ENCODE assay signal across 13 cellular contexts in the genomic region with DNA sequence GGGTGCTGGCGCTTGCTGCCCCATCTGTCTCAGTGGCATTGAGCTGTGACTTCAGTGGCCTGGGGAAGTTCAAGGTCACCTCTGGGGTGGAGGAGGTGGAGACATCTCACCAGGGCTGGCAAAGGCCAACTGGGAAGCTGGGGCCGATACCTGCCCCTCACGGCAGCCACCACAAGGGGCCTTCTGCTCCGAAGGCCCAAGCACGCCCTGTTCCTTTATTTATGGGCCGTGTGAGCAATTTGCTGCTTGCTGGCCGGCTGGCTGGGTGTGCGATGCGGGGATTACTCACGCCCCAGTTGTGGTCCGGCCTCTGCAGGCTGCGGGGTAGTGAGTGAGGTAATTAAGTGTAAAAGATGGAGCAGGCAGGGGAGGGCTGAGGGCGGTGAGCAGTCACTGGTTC. TPM values are rescaled to one million over a fixed set of nuclear protein-coding genes. Genes with fewer than 3 reads are reported as not detected.
DNase-seq lines count a peak whose midpoint lies in the region; ATAC-seq and TF ChIP-seq lines count a peak whose summit lies in the region.
"Had no signal": no experiment of that assay in that cellular context is flagged by ENCODE, and none has a peak within 500 bp of the region (broad histone marks: within the 10 kb centered on the region; RNA-seq: fewer than 3 reads in every experiment).

No MANE protein-coding gene starts in this region.

- H3K36me3 ChIP-seq in SK-N-SH (replicated peaks in 1 of 2; ENCODE audit: control insufficient read depth in 1 of 2, insufficient read depth in 2 of 2, low read length in 1 of 2) = no peaks in the 10 kb centered on the region
- H3K36me3 ChIP-seq in Panc1 (ENCODE audit: control insufficient read depth, insufficient read depth, low read length) = no peaks in the 10 kb centered on the region
- H3K36me3 ChIP-seq: upper lobe of right lung had no signal

- no peak overlapping the region for H3K4me2 ChIP-seq in SK-N-SH

- no peaks in the 10 kb centered on the region for H3K9me2 ChIP-seq in SK-N-SH

- no peak for TF ChIP-seq EP300 in SK-N-SH (IDR thresholded peaks at IDR 0.05; ENCODE audit: borderline replicate concordance in 1 of 2, low read depth in 1 of 2, low read length in 1 of 2)

- H3K4me3 ChIP-seq in SK-N-SH (ENCODE audit: low read depth in 2 of 2, low read length in 1 of 2) (no peak overlapping the region), Panc1 (ENCODE audit: low read depth in 2 of 2, low read length in 2 of 2) (no peak overlapping the region)
- H3K4me3 ChIP-seq: dorsolateral prefrontal cortex, upper lobe of right lung had no signal

- DNase-seq in SK-N-SH (peak; percentile 54), Panc1 (ENCODE audit: low read depth, low spot score) (no peak), foreskin keratinocyte (no peak), retina (peak; percentile 96), medulla oblongata (ENCODE audit: extremely low spot score) (no peak)
- no peak for DNase-seq in activated T-helper 2 cell treated with anti-CD3 and anti-CD28 coated beads, Interferon-gamma antibody, Interleukin-2, Interleukin-4, amounts not matched to agents 10 μg/mL and 5 μg/mL and 100 μg/mL, durations not matched to agents 14 hours and 24 hours and 36 hours (ENCODE audit: low spot score)
- DNase-seq in activated CD4-positive, alpha-beta memory T cell treated with anti-CD3 and anti-CD28 coated beads for 36 hours = no peak
- DNase-seq: left colon; stimulated activated CD8-positive, alpha-beta memory T cell treated with anti-CD3 and anti-CD28 coated beads, Interleukin-4, amount 100 ng/mL, for 48 hours; upper lobe of right lung had no signal

- H3K27me3 ChIP-seq in SK-N-SH (ENCODE audit: insufficient read depth) = no peaks in the 10 kb centered on the region; the same call in 1 of the 2 replicates
- H3K27me3 ChIP-seq in Panc1 (ENCODE audit: control insufficient read depth, insufficient read depth, low read length) = peaks cover 11% of the 10 kb centered on the region; the same call in 1 of the 2 replicates
- peaks cover 46% of the 10 kb centered on the region for H3K27me3 ChIP-seq in foreskin keratinocyte

- POLR2A ChIA-PET in SK-N-SH (lab: Yijun Ruan, JAX) = no interaction called here
- POLR2A ChIA-PET in Panc1 (lab: Charles Lee) = no interaction called here
- POLR2A ChIA-PET in activated CD4-positive, alpha-beta memory T cell treated with anti-CD3 and anti-CD28 coated beads for 36 hours (lab: Charles Lee) = no interaction called here

- no peaks in the 10 kb centered on the region for H3K79me2 ChIP-seq in SK-N-SH (ENCODE audit: insufficient read depth)

- CTCF ChIA-PET in SK-N-SH (lab: Yijun Ruan, JAX) = interaction anchor here (2.5 kb wide), 1 partner anchor 22 kb away, joined by 11 read pairs; no protein-coding TSS in a partner anchor
- CTCF ChIA-PET in Panc1 (lab: Charles Lee) = no interaction called here
- CTCF ChIA-PET in activated CD4-positive, alpha-beta memory T cell treated with anti-CD3 and anti-CD28 coated beads for 36 hours (lab: Charles Lee) = no interaction called here

- in situ Hi-C loops in Panc1 (cut with HindIII; ENCODE audit: low pct_unique_long_range_greater_than_20kb, low sequenced_read_pairs) = no loop called here

- no peak overlapping the region for H3K9ac ChIP-seq in SK-N-SH

- intact Hi-C loops in Panc1 (cut with micrococcal nuclease; ENCODE audit: unreplicated experiment) = no loop called here
- intact Hi-C loops in activated T-helper 2 cell treated with anti-CD3 and anti-CD28 coated beads, Interferon-gamma antibody, Interleukin-2, Interleukin-4, amounts not matched to agents 10 μg/mL and 5 μg/mL and 100 μg/mL, durations not matched to agents 14 hours and 24 hours and 36 hours (cut with micrococcal nuclease) = no loop called here
- intact Hi-C loops in activated CD4-positive, alpha-beta memory T cell treated with anti-CD3 and anti-CD28 coated beads for 36 hours (cut with micrococcal nuclease) = no loop called here

- no peaks in the 10 kb centered on the region for H3K36me3 Mint-ChIP-seq in activated T-helper 2 cell treated with anti-CD3 and anti-CD28 coated beads, Interferon-gamma antibody, Interleukin-2, Interleukin-4, amounts not matched to agents 10 μg/mL and 5 μg/mL and 100 μg/mL, durations not matched to agents 14 hours and 24 hours and 36 hours (ENCODE audit: low read depth)
- no peaks in the 10 kb centered on the region for H3K36me3 Mint-ChIP-seq in activated CD4-positive, alpha-beta memory T cell treated with anti-CD3 and anti-CD28 coated beads for 36 hours

- H3K4me1 ChIP-seq in SK-N-SH (ENCODE audit: control insufficient read depth in 1 of 2, insufficient read depth in 2 of 2, low read depth in 1 of 2, low read length in 1 of 2) = no peaks in the 10 kb centered on the region; a peak in 1 of 4 replicates
- no peaks in the 10 kb centered on the region for H3K4me1 ChIP-seq in Panc1 (ENCODE audit: control insufficient read depth, insufficient read depth, low read length)
- H3K4me1 ChIP-seq in foreskin keratinocyte = no peaks in the 10 kb centered on the region
- H3K4me1 ChIP-seq: upper lobe of right lung had no signal

- H3F3A ChIP-seq in SK-N-SH (replicated peaks; ENCODE audit: insufficient read depth) = no peaks in the 10 kb centered on the region

- TF ChIP-seq CTCF in SK-N-SH (IDR thresholded peaks at IDR 0.05) (no peak), Panc1 (IDR thresholded peaks at IDR 0.05) (no peak), foreskin keratinocyte (conservative IDR thresholded peaks at IDR 0.05) (no peak)

- H2AFZ ChIP-seq in SK-N-SH (ENCODE audit: low read depth) = no peak overlapping the region

- H3K9me3 ChIP-seq in SK-N-SH (no peaks in the 10 kb centered on the region), Panc1 (ENCODE audit: control insufficient read depth, insufficient read depth, low read depth, low read length) (no peaks in the 10 kb centered on the region)
- H3K9me3 ChIP-seq: upper lobe of right lung had no signal

- H4K20me1 ChIP-seq in SK-N-SH (ENCODE audit: insufficient read depth) = no peaks in the 10 kb centered on the region

- H3K4me3 Mint-ChIP-seq in activated T-helper 2 cell treated with anti-CD3 and anti-CD28 coated beads, Interferon-gamma antibody, Interleukin-2, Interleukin-4, amounts not matched to agents 10 μg/mL and 5 μg/mL and 100 μg/mL, durations not matched to agents 14 hours and 24 hours and 36 hours (ENCODE audit: low read depth) = no peak overlapping the region
- H3K4me3 Mint-ChIP-seq in activated CD4-positive, alpha-beta memory T cell treated with anti-CD3 and anti-CD28 coated beads for 36 hours = no peak overlapping the region

- 41% methylated on average over 13 of the region's 13 CpGs for WGBS in SK-N-SH (ENCODE audit: low lambda C conversion rate)

- TF ChIP-seq RAD21 in SK-N-SH (IDR thresholded peaks at IDR 0.05; ENCODE audit: low read length) = no peak

- H3K27ac ChIP-seq in SK-N-SH (ENCODE audit: low read depth in 2 of 2, low read length in 1 of 2) (no peak overlapping the region), Panc1 (ENCODE audit: low read length) (no peak overlapping the region), foreskin keratinocyte (no peak overlapping the region)
- H3K27ac ChIP-seq: dorsolateral prefrontal cortex, upper lobe of right lung had no signal

- H3K27me3 Mint-ChIP-seq in activated T-helper 2 cell treated with anti-CD3 and anti-CD28 coated beads, Interferon-gamma antibody, Interleukin-2, Interleukin-4, amounts not matched to agents 10 μg/mL and 5 μg/mL and 100 μg/mL, durations not matched to agents 14 hours and 24 hours and 36 hours (ENCODE audit: low read depth) = peaks cover 5% of the 10 kb centered on the region
- H3K27me3 Mint-ChIP-seq in activated CD4-positive, alpha-beta memory T cell treated with anti-CD3 and anti-CD28 coated beads for 36 hours = peaks cover 13% of the 10 kb centered on the region

- ATAC-seq in SK-N-SH treated with all-trans-retinoic acid at 6 μM for 48 hours (no peak), Panc1 (peak; percentile 68), foreskin keratinocyte (peak; percentile 75)
- ATAC-seq: left colon had no signal

- H3K27ac Mint-ChIP-seq in activated T-helper 2 cell treated with anti-CD3 and anti-CD28 coated beads, Interferon-gamma antibody, Interleukin-2, Interleukin-4, amounts not matched to agents 10 μg/mL and 5 μg/mL and 100 μg/mL, durations not matched to agents 14 hours and 24 hours and 36 hours = no peak overlapping the region
- H3K27ac Mint-ChIP-seq in activated CD4-positive, alpha-beta memory T cell treated with anti-CD3 and anti-CD28 coated beads for 36 hours = no peak overlapping the region

- peaks cover 5% of the 10 kb centered on the region for H3K4me1 Mint-ChIP-seq in activated T-helper 2 cell treated with anti-CD3 and anti-CD28 coated beads, Interferon-gamma antibody, Interleukin-2, Interleukin-4, amounts not matched to agents 10 μg/mL and 5 μg/mL and 100 μg/mL, durations not matched to agents 14 hours and 24 hours and 36 hours (ENCODE audit: low read depth)
- H3K4me1 Mint-ChIP-seq in activated CD4-positive, alpha-beta memory T cell treated with anti-CD3 and anti-CD28 coated beads for 36 hours (ENCODE audit: low read depth) = no peaks in the 10 kb centered on the region

- no TSS peak for BruUV-seq in Panc1 (replicated peaks; lab: Mats Ljungman, UMichigan)

- no peaks in the 10 kb centered on the region for H3K9me3 Mint-ChIP-seq in activated T-helper 2 cell treated with anti-CD3 and anti-CD28 coated beads, Interferon-gamma antibody, Interleukin-2, Interleukin-4, amounts not matched to agents 10 μg/mL and 5 μg/mL and 100 μg/mL, durations not matched to agents 14 hours and 24 hours and 36 hours
- H3K9me3 Mint-ChIP-seq in activated CD4-positive, alpha-beta memory T cell treated with anti-CD3 and anti-CD28 coated beads for 36 hours = no peaks in the 10 kb centered on the region

RNA-seq across cellular contexts. Expression of gene SCRT2, which starts 13.2 kb away (rescaled TPM):
- not detected in 2 replicates for polyA plus RNA-seq in SK-N-SH (2012; rRNA removed)
- polyA plus RNA-seq in SK-N-SH (2012; cell fraction: cytosol; rRNA removed) = 0.01 and 0.05 TPM in 2 replicates
- 0.04 and 0.08 TPM in 2 replicates for polyA plus RNA-seq in SK-N-SH (2012; cell fraction: nucleus; rRNA removed)
- not detected for total RNA-seq in Panc1 (2021; ENCODE audit: unreplicated experiment)
- polyA plus RNA-seq in Panc1 (2012; ENCODE audit: insufficient read length) = not detected
- total RNA-seq in foreskin keratinocyte = not detected in 2 replicates
- polyA plus RNA-seq in foreskin keratinocyte = not detected in 2 replicates
- total RNA-seq in activated T-helper 2 cell treated with anti-CD3 and anti-CD28 coated beads, Interferon-gamma antibody, Interleukin-2, Interleukin-4, amounts not matched to agents 10 μg/mL and 5 μg/mL and 100 μg/mL, durations not matched to agents 14 hours and 24 hours and 36 hours = not detected in 2 replicates
- not detected for total RNA-seq in activated CD4-positive, alpha-beta memory T cell treated with anti-CD3 and anti-CD28 coated beads for 36 hours
- total RNA-seq: activated CD8-positive, alpha-beta memory T cell treated with anti-CD3 and anti-CD28 coated beads for 36 hours; left colon; upper lobe of right lung had no signal

RNA-seq across cellular contexts. Expression of gene SRXN1, which starts 35.8 kb away (rescaled TPM):
- polyA plus RNA-seq in SK-N-SH (2012; rRNA removed) (26.2 and 36.0 TPM in 2 replicates), foreskin keratinocyte (33.7 and 41.6 TPM in 2 replicates)
- polyA plus RNA-seq in SK-N-SH (2012; cell fraction: cytosol; rRNA removed) = 31.0 and 35.8 TPM in 2 replicates
- polyA plus RNA-seq in SK-N-SH (2012; cell fraction: nucleus; rRNA removed) = 7.4 and 14.4 TPM in 2 replicates
- total RNA-seq in Panc1 (2021; ENCODE audit: unreplicated experiment) (34.5 TPM), foreskin keratinocyte (38.1 and 51.9 TPM in 2 replicates)
- 27.6 TPM for polyA plus RNA-seq in Panc1 (2012; ENCODE audit: insufficient read length)
- 20.0 and 20.4 TPM in 2 replicates for total RNA-seq in activated T-helper 2 cell treated with anti-CD3 and anti-CD28 coated beads, Interferon-gamma antibody, Interleukin-2, Interleukin-4, amounts not matched to agents 10 μg/mL and 5 μg/mL and 100 μg/mL, durations not matched to agents 14 hours and 24 hours and 36 hours
- 10 to 100 TPM; 13.3 to 14.1 TPM for total RNA-seq in activated CD4-positive, alpha-beta memory T cell treated with anti-CD3 and anti-CD28 coated beads for 36 hours

Comparison
In these comparisons a context has a peak if more than half of its experiments do, and no peak if none do; other contexts are left out.
1. DNase-seq: peak in SK-N-SH (single experiment) and retina (single experiment); none in Panc1 (single experiment), foreskin keratinocyte (0 of 2), activated T-helper 2 cell treated with anti-CD3 and anti-CD28 coated beads, Interferon-gamma antibody, Interleukin-2, Interleukin-4, amounts not matched to agents 10 μg/mL and 5 μg/mL and 100 μg/mL, durations not matched to agents 14 hours and 24 hours and 36 hours (single experiment), medulla oblongata (single experiment) and activated CD4-positive, alpha-beta memory T cell treated with anti-CD3 and anti-CD28 coated beads for 36 hours (single experiment).